Comparison of ENCODE assay signal across 9 cellular contexts in the genomic region with DNA sequence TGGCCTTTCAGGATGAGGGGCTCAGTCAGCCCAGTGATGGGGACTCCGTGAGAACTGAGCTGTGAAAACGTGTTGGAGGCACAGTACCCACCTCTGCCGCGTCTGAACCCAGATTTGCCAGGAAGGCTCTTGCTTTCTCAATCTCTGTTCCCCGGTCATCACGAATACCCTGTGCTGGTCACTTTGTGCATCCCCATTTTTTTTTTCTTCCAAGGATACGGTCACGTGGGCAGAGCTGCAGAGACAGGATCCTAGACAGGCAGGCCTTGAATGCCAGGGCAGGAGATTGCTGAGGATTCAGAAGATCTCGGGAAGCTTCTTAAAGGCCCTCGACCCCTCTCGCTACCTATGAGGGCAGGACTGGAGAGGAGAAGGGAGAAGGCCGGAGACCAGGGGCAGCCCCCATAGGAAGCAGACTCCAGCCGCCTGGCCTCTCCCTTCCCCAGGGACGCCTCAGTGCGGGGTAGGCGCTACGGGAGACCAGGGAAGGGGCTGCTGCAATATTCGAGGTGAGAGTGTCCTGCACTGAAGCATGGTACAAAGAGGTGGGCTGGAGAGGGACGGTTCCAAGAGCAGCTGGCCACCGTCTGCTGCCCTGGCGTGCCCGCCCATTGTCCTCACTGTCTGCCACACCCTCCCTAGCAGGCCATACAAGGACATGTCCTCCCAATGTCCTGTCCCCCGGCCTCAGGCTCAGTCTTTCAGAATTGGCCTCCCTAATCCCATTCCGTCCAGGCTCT. TPM values are rescaled to one million over a fixed set of nuclear protein-coding genes. Genes with fewer than 3 reads are reported as not detected.
A peak's percentile ranks its signal among the peaks of the same experiment; 100 is the strongest.
DNase-seq lines count a peak whose midpoint lies in the region; ATAC-seq, FAIRE-seq and TF ChIP-seq lines count a peak whose summit lies in the region.
"Had no signal": no experiment of that assay in that cellular context is flagged by ENCODE, and none has a peak within 500 bp of the region (broad histone marks: within the 10 kb centered on the region; RNA-seq: fewer than 3 reads in every experiment).

No MANE protein-coding gene starts in this region.

- H3K27me3 ChIP-seq in CD8-positive, alpha-beta T cell (ENCODE audit: insufficient read depth, low read length) = no peaks in the 10 kb centered on the region

- DNase-seq in CD8-positive, alpha-beta T cell = peak in 1 of 7 experiments; percentile 43
- DNase-seq in OCI-LY7 (ENCODE audit: low spot score) (no peak), epithelial cell of proximal tubule (ENCODE audit: low read depth) (no peak), progenitor cell of endocrine pancreas (ENCODE audit: low spot score, unreplicated experiment) (no peak), kidney tubule cell (ENCODE audit: low spot score) (no peak), HT-29 (ENCODE audit: low spot score) (no peak), RCC 7860 (ENCODE audit: low spot score) (no peak)

- peaks cover 3% of the 10 kb centered on the region for H3K27me3 Mint-ChIP-seq in CD8-positive, alpha-beta T cell (ENCODE audit: low read depth)
- H3K27me3 Mint-ChIP-seq in progenitor cell of endocrine pancreas = peaks cover 15% of the 10 kb centered on the region

- no peak for FAIRE-seq in RCC 7860 (lab: Jason Lieb, UNC)

- H3K4me3 ChIP-seq in CD8-positive, alpha-beta T cell (ENCODE audit: low read depth, low read length) = no peak overlapping the region
- H3K4me3 ChIP-seq in OCI-LY7 (ENCODE audit: low read depth, low read length, poor library complexity, severe bottlenecking) = no peak overlapping the region
- H3K4me3 ChIP-seq in epithelial cell of proximal tubule (ENCODE audit: low read depth, low read length) = peak overlapping the region; percentile 40

- H3K27ac Mint-ChIP-seq in CD8-positive, alpha-beta T cell = no peak overlapping the region
- H3K27ac Mint-ChIP-seq in progenitor cell of endocrine pancreas = no peak overlapping the region

- no peak for ATAC-seq in CD8-positive, alpha-beta T cell
- no peak for ATAC-seq in HG03095 (IDR thresholded peaks at IDR 0.05; ENCODE audit: unreplicated experiment)

- H3K4me1 Mint-ChIP-seq in CD8-positive, alpha-beta T cell (ENCODE audit: low read depth) = peaks cover 11% of the 10 kb centered on the region
- no peaks in the 10 kb centered on the region for H3K4me1 Mint-ChIP-seq in progenitor cell of endocrine pancreas (ENCODE audit: low read depth)

- CTCF ChIA-PET in CD8-positive, alpha-beta T cell (lab: Charles Lee) = interaction anchor here (0.6 to 6.2 kb wide), 32 partner anchors 8 to 621 kb away, joined by 3 to 103 read pairs (median 5); a partner anchor contains a TSS
- CTCF ChIA-PET in OCI-LY7 (lab: Charles Lee; ENCODE audit: unreplicated experiment) = interaction anchor here (1.4 kb wide), 1 partner anchor 24 kb away, joined by 3 read pairs; no protein-coding TSS in a partner anchor

- no peaks in the 10 kb centered on the region for H4K20me1 ChIP-seq in OCI-LY7 (ENCODE audit: insufficient read depth, low read length)

- H2AFZ ChIP-seq in OCI-LY7 (ENCODE audit: low read length) = no peak overlapping the region

- peaks cover 4% of the 10 kb centered on the region for H3K4me1 ChIP-seq in CD8-positive, alpha-beta T cell (ENCODE audit: insufficient read depth, low read length)
- no peaks in the 10 kb centered on the region for H3K4me1 ChIP-seq in OCI-LY7 (ENCODE audit: insufficient read depth, low read length, poor library complexity, severe bottlenecking)

- no TSS peak for BruUV-seq in OCI-LY7 (replicated peaks; lab: Mats Ljungman, UMichigan)

- H3K4me3 Mint-ChIP-seq in CD8-positive, alpha-beta T cell = no peak overlapping the region
- no peak overlapping the region for H3K4me3 Mint-ChIP-seq in progenitor cell of endocrine pancreas (ENCODE audit: low read depth)

- no peaks in the 10 kb centered on the region for H3K36me3 ChIP-seq in CD8-positive, alpha-beta T cell (ENCODE audit: insufficient read depth, low read length)
- H3K36me3 ChIP-seq in OCI-LY7 (ENCODE audit: insufficient read depth, low read length) = no peaks in the 10 kb centered on the region
- H3K36me3 ChIP-seq: tibial artery had no signal

- intact Hi-C loops in CD8-positive, alpha-beta T cell (cut with DNase I, micrococcal nuclease) = loop anchor here (1.0 to 10.0 kb wide), 7 partner anchors 29 to 851 kb away; a partner anchor contains a TSS
- intact Hi-C loops in OCI-LY7 (cut with micrococcal nuclease; ENCODE audit: unreplicated experiment) = loop anchor here (1.0 to 5.0 kb wide), 3 partner anchors 138 to 234 kb away; a partner anchor contains a TSS

- no peaks in the 10 kb centered on the region for H3K36me3 Mint-ChIP-seq in CD8-positive, alpha-beta T cell
- H3K36me3 Mint-ChIP-seq in progenitor cell of endocrine pancreas (ENCODE audit: insufficient read depth) = no peaks in the 10 kb centered on the region

- H3K9me3 Mint-ChIP-seq in CD8-positive, alpha-beta T cell = no peaks in the 10 kb centered on the region
- H3K9me3 Mint-ChIP-seq in progenitor cell of endocrine pancreas (ENCODE audit: low read depth) = no peaks in the 10 kb centered on the region

- peak; percentile 27 for TF ChIP-seq CTCF in CD8-positive, alpha-beta T cell (IDR thresholded peaks at IDR 0.05)
- TF ChIP-seq CTCF in OCI-LY7 (conservative IDR thresholded peaks at IDR 0.05; ENCODE audit: low read length) (peak; percentile 57), epithelial cell of proximal tubule (conservative IDR thresholded peaks at IDR 0.05; ENCODE audit: low read depth, low read length) (no peak), progenitor cell of endocrine pancreas (IDR thresholded peaks at IDR 0.05; ENCODE audit: unreplicated experiment) (peak; percentile 0)

- H3K9me2 ChIP-seq in OCI-LY7 (ENCODE audit: insufficient read depth, low read length) = no peaks in the 10 kb centered on the region

- H3K4me2 ChIP-seq in OCI-LY7 (ENCODE audit: low read length) = no peak overlapping the region

- no peaks in the 10 kb centered on the region for H3K79me2 ChIP-seq in OCI-LY7 (ENCODE audit: insufficient read depth, low read depth, low read length)

- H3K9me3 ChIP-seq in CD8-positive, alpha-beta T cell (ENCODE audit: low read length) = no peaks in the 10 kb centered on the region
- H3K9me3 ChIP-seq in OCI-LY7 (ENCODE audit: low read length) = no peaks in the 10 kb centered on the region
- H3K9me3 ChIP-seq: tibial artery had no signal

- no peak overlapping the region for H3K27ac ChIP-seq in CD8-positive, alpha-beta T cell (ENCODE audit: low read depth, low read length)
- H3K27ac ChIP-seq in OCI-LY7 (ENCODE audit: low read depth, low read length, poor library complexity, severe bottlenecking) = no peak overlapping the region
- H3K27ac ChIP-seq: tibial artery had no signal

- POLR2A ChIA-PET in CD8-positive, alpha-beta T cell (lab: Charles Lee) = interaction anchor here (1.0 kb wide), 1 partner anchor 190 kb away, joined by 3 read pairs; no protein-coding TSS in a partner anchor
- POLR2A ChIA-PET in OCI-LY7 (lab: Charles Lee) = interaction anchor here (0.6 to 1.1 kb wide), 3 partner anchors 14 to 222 kb away, joined by 3 to 4 read pairs (median 3); a partner anchor contains a TSS

RNA-seq across cellular contexts. Expression of a gene that starts 29.0 kb away (rescaled TPM):
- 10 to 100 TPM; 13.3 to 15.8 TPM for total RNA-seq in CD8-positive, alpha-beta T cell
- total RNA-seq in OCI-LY7 (2014; rRNA removed; shearing (Covaris generic)) = 25.1 and 31.1 TPM in 2 replicates
- total RNA-seq in OCI-LY7 (2022) (35.3 and 39.6 TPM in 2 replicates), epithelial cell of proximal tubule (14.5 and 14.6 TPM in 2 replicates), progenitor cell of endocrine pancreas (28.6 and 30.5 TPM in 2 replicates)
- total RNA-seq in HT-29 (2014; rRNA removed; shearing (Covaris generic)) = 7.7 and 9.9 TPM in 2 replicates
